Comparison of ENCODE assay signal across 24 cellular contexts in the genomic region with DNA sequence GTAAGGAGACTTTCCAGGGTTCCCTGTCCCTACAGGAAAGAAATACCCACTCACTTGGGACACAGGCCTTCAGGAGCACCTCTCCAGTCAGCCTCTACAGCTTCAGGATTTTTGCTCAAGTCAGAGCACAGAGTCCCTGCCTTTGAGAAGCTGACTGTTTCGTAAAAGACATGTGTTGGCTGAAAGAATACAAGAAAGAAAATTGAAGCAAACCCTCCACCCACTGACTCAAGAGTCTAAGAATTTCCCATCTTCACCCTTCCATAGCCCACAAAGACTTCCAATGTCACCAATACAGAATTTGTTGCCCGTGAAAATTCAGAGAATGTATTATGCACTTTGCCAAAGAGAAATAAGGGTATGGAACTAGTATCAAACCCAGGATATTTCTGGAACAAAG.
"Had no signal": no experiment of that assay in that cellular context is flagged by ENCODE, and none has a peak within 500 bp of the region (broad histone marks: within the 10 kb centered on the region; RNA-seq: fewer than 3 reads in every experiment).

No MANE protein-coding gene starts in this region.

- ATAC-seq: activated CD8-positive, alpha-beta memory T cell treated with anti-CD3 and anti-CD28 coated beads, Interleukin-2, amount 10 ng/mL, durations not matched to agents 7 days and 5 days; activated CD8-positive, alpha-beta T cell treated with anti-CD3 and anti-CD28 coated beads for 36 hours; heart right ventricle; natural killer cell had no signal

- H3K27me3 Mint-ChIP-seq: activated CD4-positive, alpha-beta T cell treated with anti-CD3 and anti-CD28 coated beads, Interleukin-2, amount 10 ng/mL, durations not matched to agents 7 days and 5 days; activated CD8-positive, alpha-beta memory T cell treated with anti-CD3 and anti-CD28 coated beads, Interleukin-2, amount 10 ng/mL, durations not matched to agents 7 days and 5 days; activated CD8-positive, alpha-beta T cell treated with anti-CD3 and anti-CD28 coated beads for 36 hours; activated naive CD4-positive, alpha-beta T cell treated with anti-CD3 and anti-CD28 coated beads, Interleukin-2, amount 50 U/mL, for 24 hours; stimulated activated naive CD8-positive, alpha-beta T cell treated with anti-CD3 and anti-CD28 coated beads, Interleukin-15, Interleukin-2, amounts not matched to agents 100 ng/mL and 50 ng/mL, for 24 hours had no signal

- H3K36me3 ChIP-seq: adrenal gland, ascending aorta, heart right ventricle, suprapubic skin, vagina had no signal

- H3K4me3 ChIP-seq: adrenal gland, ascending aorta, heart right ventricle, lung, suprapubic skin, vagina had no signal

- H3K9me3 ChIP-seq: adrenal gland, ascending aorta, heart right ventricle, suprapubic skin, vagina had no signal

- H3K27ac Mint-ChIP-seq: activated CD4-positive, alpha-beta T cell treated with anti-CD3 and anti-CD28 coated beads, Interleukin-2, amount 10 ng/mL, durations not matched to agents 7 days and 5 days; activated CD8-positive, alpha-beta memory T cell treated with anti-CD3 and anti-CD28 coated beads, Interleukin-2, amount 10 ng/mL, durations not matched to agents 7 days and 5 days; activated CD8-positive, alpha-beta T cell treated with anti-CD3 and anti-CD28 coated beads for 36 hours; activated naive CD4-positive, alpha-beta T cell treated with anti-CD3 and anti-CD28 coated beads, Interleukin-2, amount 50 U/mL, for 24 hours; activated T-helper 1 cell treated with anti-CD3 and anti-CD28 coated beads, Interleukin-12 subunit alpha, Interleukin-12 subunit beta, Interleukin-2, Interleukin-4 antibody, amounts not matched to agents 30 ng/mL and 10 ng/mL and 1 ng/mL, durations not matched to agents 14 hours and 24 hours and 36 hours; natural killer cell; progenitor cell of endocrine pancreas; stimulated activated naive CD8-positive, alpha-beta T cell treated with anti-CD3 and anti-CD28 coated beads, Interleukin-15, Interleukin-2, amounts not matched to agents 100 ng/mL and 50 ng/mL, for 24 hours had no signal

- H3K27ac ChIP-seq: adrenal gland, ascending aorta, epithelial cell of prostate, heart right ventricle, suprapubic skin, vagina had no signal

- H3K4me1 ChIP-seq: adrenal gland, ascending aorta, suprapubic skin, vagina had no signal

- H3K27me3 ChIP-seq: adrenal gland, ascending aorta, heart right ventricle, suprapubic skin, vagina had no signal

- H3K4me3 Mint-ChIP-seq: activated CD4-positive, alpha-beta T cell treated with anti-CD3 and anti-CD28 coated beads, Interleukin-2, amount 10 ng/mL, durations not matched to agents 7 days and 5 days; activated CD8-positive, alpha-beta memory T cell treated with anti-CD3 and anti-CD28 coated beads, Interleukin-2, amount 10 ng/mL, durations not matched to agents 7 days and 5 days; activated CD8-positive, alpha-beta T cell treated with anti-CD3 and anti-CD28 coated beads for 36 hours; activated naive CD4-positive, alpha-beta T cell treated with anti-CD3 and anti-CD28 coated beads, Interleukin-2, amount 50 U/mL, for 24 hours; activated T-helper 1 cell treated with anti-CD3 and anti-CD28 coated beads, Interleukin-12 subunit alpha, Interleukin-12 subunit beta, Interleukin-2, Interleukin-4 antibody, amounts not matched to agents 30 ng/mL and 10 ng/mL and 1 ng/mL, durations not matched to agents 14 hours and 24 hours and 36 hours; natural killer cell; stimulated activated naive CD8-positive, alpha-beta T cell treated with anti-CD3 and anti-CD28 coated beads, Interleukin-15, Interleukin-2, amounts not matched to agents 100 ng/mL and 50 ng/mL, for 24 hours had no signal

- DNase-seq: activated CD4-positive, alpha-beta T cell treated with anti-CD3 and anti-CD28 coated beads, Interleukin-2, amount 10 ng/mL, durations not matched to agents 7 days and 5 days; activated CD4-positive, CD25-positive, alpha-beta regulatory T cell treated with anti-CD3 and anti-CD28 coated beads, Interleukin-2, amount 50 U/mL, for 72 hours; activated CD8-positive, alpha-beta memory T cell treated with anti-CD3 and anti-CD28 coated beads, Interleukin-2, amount 10 ng/mL, durations not matched to agents 7 days and 5 days; activated CD8-positive, alpha-beta T cell treated with anti-CD3 and anti-CD28 coated beads for 36 hours; activated gamma-delta T cell treated with Interleukin-2 at 50 U/mL for 16 hours; activated T-cell treated with anti-CD3 and anti-CD28 coated beads for 4 hours; adrenal gland; cerebellar nuclear complex; cortex of kidney; heart right ventricle; natural killer cell; retina; stimulated activated CD4-positive, alpha-beta T cell treated with anti-CD3 and anti-CD28 coated beads, Interleukin-12 subunit alpha, Interleukin-12 subunit beta, amount 100 ng/mL, for 4 hours; stimulated activated CD4-positive, alpha-beta T cell treated with anti-CD3 and anti-CD28 coated beads, Interleukin-4, amount 100 ng/mL, for 4 hours; trophoblast cell had no signal

- H3K9me3 Mint-ChIP-seq: activated CD4-positive, alpha-beta T cell treated with anti-CD3 and anti-CD28 coated beads, Interleukin-2, amount 10 ng/mL, durations not matched to agents 7 days and 5 days; activated CD8-positive, alpha-beta T cell treated with anti-CD3 and anti-CD28 coated beads for 36 hours; activated naive CD4-positive, alpha-beta T cell treated with anti-CD3 and anti-CD28 coated beads, Interleukin-2, amount 50 U/mL, for 24 hours; activated T-helper 1 cell treated with anti-CD3 and anti-CD28 coated beads, Interleukin-12 subunit alpha, Interleukin-12 subunit beta, Interleukin-2, Interleukin-4 antibody, amounts not matched to agents 30 ng/mL and 10 ng/mL and 1 ng/mL, durations not matched to agents 14 hours and 24 hours and 36 hours; natural killer cell; stimulated activated naive CD8-positive, alpha-beta T cell treated with anti-CD3 and anti-CD28 coated beads, Interleukin-15, Interleukin-2, amounts not matched to agents 100 ng/mL and 50 ng/mL, for 24 hours had no signal

- H3K36me3 Mint-ChIP-seq: activated CD8-positive, alpha-beta memory T cell treated with anti-CD3 and anti-CD28 coated beads, Interleukin-2, amount 10 ng/mL, durations not matched to agents 7 days and 5 days; activated naive CD4-positive, alpha-beta T cell treated with anti-CD3 and anti-CD28 coated beads, Interleukin-2, amount 50 U/mL, for 24 hours; natural killer cell had no signal
